ENCODE assay signal across 8 cellular contexts in the genomic region with DNA sequence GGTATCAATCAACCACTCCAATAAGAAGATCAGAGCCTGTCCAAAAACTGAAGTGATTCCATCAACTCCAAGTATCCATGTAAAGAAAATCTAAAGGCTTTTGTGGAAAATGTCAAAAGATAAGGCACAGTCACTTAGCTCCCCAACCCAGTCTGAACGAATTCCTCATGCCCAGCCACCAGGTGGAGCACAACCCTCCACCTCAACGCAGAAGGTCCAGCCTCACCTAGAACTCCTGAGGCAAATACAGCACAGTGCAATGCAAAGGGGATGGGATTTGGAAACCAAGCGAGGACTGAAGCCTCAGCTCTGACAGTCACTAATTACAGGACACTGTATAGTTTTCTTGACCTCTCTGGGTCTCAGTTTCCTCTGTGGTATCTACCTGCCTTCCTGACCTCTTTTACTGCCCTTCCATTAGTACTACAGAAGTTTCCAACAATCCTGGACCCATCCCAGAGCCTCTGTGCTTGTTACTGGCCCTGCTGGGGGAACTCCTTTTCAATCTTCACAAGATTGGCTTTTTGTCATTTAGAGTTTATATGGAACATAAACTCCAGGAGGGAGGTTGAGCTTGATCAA. TPM values are rescaled to one million over a fixed set of nuclear protein-coding genes. Genes with fewer than 3 reads are reported as not detected.
DNase-seq lines count a peak whose midpoint lies in the region; ATAC-seq and TF ChIP-seq lines count a peak whose summit lies in the region.

No MANE protein-coding gene starts in this region.

- no peak overlapping the region for H3K4me3 ChIP-seq in breast epithelium

- DNase-seq in MCF 10A (ENCODE audit: unreplicated experiment) (peak; percentile 60), breast epithelium (ENCODE audit: low spot score in 2 of 2) (no peak), NCI-H460 (ENCODE audit: extremely low read depth, low read depth) (peak; percentile 38), fibroblast of peridontal ligament (ENCODE audit: extremely low read depth) (peak; percentile 19)
- DNase-seq in activated CD8-positive, alpha-beta memory T cell treated with anti-CD3 and anti-CD28 coated beads for 24 hours: peak; percentile 67
- peak; percentile 63 for DNase-seq in stimulated activated CD4-positive, alpha-beta T cell treated with anti-CD3 and anti-CD28 coated beads, Interleukin-15, amount 100 ng/mL, for 24 hours

- no peaks in the 10 kb centered on the region for H3K27me3 ChIP-seq in breast epithelium

- intact Hi-C loops in MCF 10A (cut with micrococcal nuclease) (no loop called here), breast epithelium (cut with DNase I; ENCODE audit: low total_unique reads) (no loop called here)

- CTCF ChIA-PET in MCF 10A (lab: Yijun Ruan, JAX): interaction anchor here (0.6 to 6.8 kb wide), 16 partner anchors 8 to 1020 kb away, joined by 3 to 72 read pairs (median 6); no protein-coding TSS in a partner anchor

- ATAC-seq in GM18870 (IDR thresholded peaks at IDR 0.05; ENCODE audit: unreplicated experiment): no peak
- no peak for ATAC-seq in GM21381 (IDR thresholded peaks at IDR 0.05; ENCODE audit: unreplicated experiment)

- POLR2A ChIA-PET in MCF 10A (lab: Yijun Ruan, JAX): interaction anchor here (0.6 to 0.7 kb wide), 4 partner anchors 27 to 562 kb away, joined by 3 to 4 read pairs (median 3); a partner anchor contains a TSS

- H3K27ac ChIP-seq in breast epithelium: no peak overlapping the region

- H3K4me1 ChIP-seq in breast epithelium: no peaks in the 10 kb centered on the region

- H3K27ac Mint-ChIP-seq in MCF 10A (ENCODE audit: low read depth, unreplicated experiment): no peak overlapping the region

- H3K9me3 ChIP-seq in breast epithelium: no peaks in the 10 kb centered on the region

- peaks cover 41% of the 10 kb centered on the region for H3K36me3 Mint-ChIP-seq in MCF 10A (ENCODE audit: insufficient read depth, unreplicated experiment)

- no peak for TF ChIP-seq POLR2A in breast epithelium (IDR thresholded peaks at IDR 0.05)

- BruUV-seq in MCF 10A (replicated peaks; lab: Mats Ljungman, UMichigan): no TSS peak

- H3K4me1 Mint-ChIP-seq in MCF 10A (ENCODE audit: insufficient read depth, unreplicated experiment): peaks cover 14% of the 10 kb centered on the region

- no peaks in the 10 kb centered on the region for H3K9me3 Mint-ChIP-seq in MCF 10A (ENCODE audit: unreplicated experiment)

- H3K4me3 Mint-ChIP-seq in MCF 10A (ENCODE audit: unreplicated experiment): peak overlapping the region; percentile 80

- TF ChIP-seq CTCF in MCF 10A (IDR thresholded peaks at IDR 0.05; ENCODE audit: unreplicated experiment) (peak; percentile 41), breast epithelium (IDR thresholded peaks at IDR 0.05) (peak in 1 of 3 donors; percentile 35)

- no peaks in the 10 kb centered on the region for H3K36me3 ChIP-seq in breast epithelium

- H3K27me3 Mint-ChIP-seq in MCF 10A (ENCODE audit: insufficient read depth, unreplicated experiment): no peaks in the 10 kb centered on the region

RNA-seq across cellular contexts. Expression of a gene that starts 2.0 kb away (rescaled TPM):
- total RNA-seq in MCF 10A (2022) (47.1 and 52.5 TPM in 2 replicates), breast epithelium (10 to 100 TPM; 21.6 to 34.1 (median 25.9) TPM)
- 22.9 and 34.0 TPM in 2 replicates for total RNA-seq in NCI-H460 (2014; rRNA removed; shearing (Covaris generic))
- polyA plus RNA-seq in NCI-H460 (2014; cell fraction: nucleus; rRNA removed): 44.8 and 52.1 TPM in 2 replicates

RNA-seq across cellular contexts. Expression of a gene that starts 43.0 kb away (rescaled TPM):
- total RNA-seq in MCF 10A (2022) (23.8 and 26.6 TPM in 2 replicates), breast epithelium (10 to 100 TPM; 26.5 to 31.2 (median 27.1) TPM)
- total RNA-seq in NCI-H460 (2014; rRNA removed; shearing (Covaris generic)): 57.3 and 63.4 TPM in 2 replicates
- polyA plus RNA-seq in NCI-H460 (2014; cell fraction: nucleus; rRNA removed): 43.2 and 73.3 TPM in 2 replicates

RNA-seq across cellular contexts. Expression of a gene that starts 48.8 kb away (rescaled TPM):
- 3.8 and 4.3 TPM in 2 replicates for total RNA-seq in MCF 10A (2022)
- total RNA-seq in breast epithelium: 1 to 10 TPM; 3.0 to 7.8 (median 6.9) TPM
- 11.9 and 12.8 TPM in 2 replicates for total RNA-seq in NCI-H460 (2014; rRNA removed; shearing (Covaris generic))
- polyA plus RNA-seq in NCI-H460 (2014; cell fraction: nucleus; rRNA removed): 67.2 and 70.9 TPM in 2 replicates

Comparison
In these comparisons a context has a peak if more than half of its experiments do, and no peak if none do; other contexts are left out.
1. DNase-seq: peak in MCF 10A (single experiment), NCI-H460 (single experiment), activated CD8-positive, alpha-beta memory T cell treated with anti-CD3 and anti-CD28 coated beads for 24 hours (single experiment), fibroblast of peridontal ligament (single experiment) and stimulated activated CD4-positive, alpha-beta T cell treated with anti-CD3 and anti-CD28 coated beads, Interleukin-15, amount 100 ng/mL, for 24 hours (single experiment); none in breast epithelium (0 of 2).